ENCODE assay signal across 10 cellular contexts in the genomic region with DNA sequence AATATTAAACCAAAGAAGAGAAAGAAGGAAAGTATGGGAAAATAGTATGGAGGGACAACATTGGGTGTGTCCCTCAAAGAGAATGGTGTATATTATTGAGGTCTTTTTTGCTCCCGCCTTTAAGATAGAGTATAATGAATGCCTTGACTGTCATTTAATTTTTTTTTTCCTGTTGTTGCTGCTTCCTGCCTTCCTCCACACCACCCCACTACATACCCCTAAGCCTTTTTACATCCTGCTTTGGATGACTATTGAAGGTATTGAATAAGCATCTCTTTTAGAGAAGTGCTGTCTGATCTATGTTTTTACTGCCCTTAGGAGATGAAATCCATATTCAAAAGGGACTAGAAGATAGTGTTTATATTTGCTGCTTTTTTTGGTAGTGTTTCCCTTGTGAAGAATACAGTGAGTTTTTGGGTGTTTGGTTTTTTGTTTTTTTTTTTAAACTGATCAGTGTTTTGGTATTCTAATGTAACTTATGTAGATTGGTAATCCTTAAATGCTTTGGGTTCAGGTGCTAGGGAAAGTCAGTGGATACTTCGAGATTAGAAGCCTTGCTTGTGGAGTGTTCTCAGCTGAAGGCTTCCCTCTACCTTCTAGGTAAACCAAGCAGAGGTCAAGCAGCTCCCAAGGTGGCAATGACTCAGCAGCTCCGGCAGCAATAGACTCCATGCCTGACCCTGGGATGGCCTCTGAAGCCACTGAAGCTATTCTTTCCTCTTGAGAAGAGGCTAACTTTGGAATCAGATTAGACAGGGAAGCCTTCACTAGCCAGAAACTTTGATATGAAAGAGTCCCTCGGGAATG. TPM values are rescaled to one million over a fixed set of nuclear protein-coding genes. Genes with fewer than 3 reads are reported as not detected.
DNase-seq lines count a peak whose midpoint lies in the region; ATAC-seq and TF ChIP-seq lines count a peak whose summit lies in the region.
"Had no signal": no experiment of that assay in that cellular context is flagged by ENCODE, and none has a peak within 500 bp of the region (broad histone marks: within the 10 kb centered on the region; RNA-seq: fewer than 3 reads in every experiment).

No MANE protein-coding gene starts in this region.

- TF ChIP-seq CTCF in PC-9 (conservative IDR thresholded peaks at IDR 0.05) = no peak
- no peak for TF ChIP-seq CTCF in fibroblast of villous mesenchyme (IDR thresholded peaks at IDR 0.05; ENCODE audit: insufficient read depth, low read depth, low read length)
- TF ChIP-seq CTCF in psoas muscle (IDR thresholded peaks at IDR 0.05) = no peak

- DNase-seq in EH (ENCODE audit: low read depth) (peak; percentile 82), PC-9 (peak; percentile 57 to 77), fibroblast of villous mesenchyme (ENCODE audit: low read depth) (peak; percentile 42), psoas muscle (peak; percentile 28 to 77), hippocampal formation (lab: John Stamatoyannopoulos, UW) (no peak), dermis blood vessel endothelial cell (no peak), T-helper 1 cell (no peak)
- DNase-seq in activated CD4-positive, alpha-beta T cell treated with anti-CD3 and anti-CD28 coated beads, Interleukin-2, amount 50 U/mL, for 4 hours = no peak
- DNase-seq: stimulated activated CD4-positive, alpha-beta T cell treated with anti-CD3 and anti-CD28 coated beads, Interleukin-1b, Interleukin-23, amount 100 ng/mL, for 48 hours had no signal

- 22 to 32% (median 22%) methylated on average over 4 of the region's 4 CpGs for WGBS in psoas muscle, 3 donors

- POLR2A ChIA-PET in PC-9 (lab: Charles Lee; ENCODE audit: unreplicated experiment) = interaction anchor here (0.5 to 0.8 kb wide), 4 partner anchors 33 to 164 kb away, joined by 5 to 14 read pairs (median 12); no protein-coding TSS in a partner anchor

- ATAC-seq in psoas muscle = peak; percentile 57 to 71 (median 60)

- peak overlapping the region; percentile 91 for H3K4me2 ChIP-seq in PC-9

- CTCF ChIA-PET in PC-9 (lab: Charles Lee) = no interaction called here

- no peaks in the 10 kb centered on the region for H3K9me3 ChIP-seq in PC-9 (ENCODE audit: insufficient read depth, low read depth)
- H3K9me3 ChIP-seq in psoas muscle = no peaks in the 10 kb centered on the region

- H3K4me3 ChIP-seq in PC-9 (peak overlapping the region; percentile 26; the same call in 1 of the 2 replicates), fibroblast of villous mesenchyme (ENCODE audit: low read depth, low read length) (no peak overlapping the region), psoas muscle (peak overlapping the region; percentile 87)

- intact Hi-C loops in PC-9 (cut with micrococcal nuclease; ENCODE audit: unreplicated experiment) (loop anchor here (5.0 to 10.0 kb wide), 3 partner anchors 144 to 336 kb away; a partner anchor contains a TSS), psoas muscle (cut with DNase I) (loop anchor here (5.0 to 10.0 kb wide), 6 partner anchors 124 to 594 kb away; a partner anchor contains a TSS)

- H3K36me3 ChIP-seq in PC-9 (ENCODE audit: low read depth) = no peaks in the 10 kb centered on the region
- no peaks in the 10 kb centered on the region for H3K36me3 ChIP-seq in psoas muscle (ENCODE audit: insufficient read depth in 1 of 2, low read depth in 1 of 2)

- peaks cover 36% of the 10 kb centered on the region for H3K4me1 ChIP-seq in PC-9 (replicated peaks; ENCODE audit: insufficient read depth)
- peaks cover 58% of the 10 kb centered on the region for H3K4me1 ChIP-seq in psoas muscle

- H3F3A ChIP-seq in PC-9 (ENCODE audit: insufficient read depth, low read depth) = peaks cover 5% of the 10 kb centered on the region

- BruUV-seq in PC-9 (replicated peaks; lab: Mats Ljungman, UMichigan) = no TSS peak

- H2AFZ ChIP-seq in PC-9 = peak overlapping the region; percentile 48; the same call in 1 of the 2 replicates

- no peaks in the 10 kb centered on the region for H3K27me3 ChIP-seq in PC-9 (ENCODE audit: insufficient read depth, low read depth)
- H3K27me3 ChIP-seq in psoas muscle (ENCODE audit: insufficient read depth in 3 of 3, low read length in 2 of 3) = no peaks in the 10 kb centered on the region

- H4K20me1 ChIP-seq in PC-9 (ENCODE audit: insufficient read depth) = no peaks in the 10 kb centered on the region

- peak overlapping the region; percentile 84 for H3K27ac ChIP-seq in PC-9
- peak overlapping the region; percentile 96 for H3K27ac ChIP-seq in psoas muscle

- H3K79me2 ChIP-seq in PC-9 (ENCODE audit: low read depth) = peaks cover 39% of the 10 kb centered on the region

- no peaks in the 10 kb centered on the region for H3K9me2 ChIP-seq in PC-9 (ENCODE audit: insufficient read depth)

RNA-seq across cellular contexts. Expression of a gene that starts 5.0 kb away (rescaled TPM):
- total RNA-seq in PC-9 (2021) = 26.8 and 30.9 TPM in 2 replicates
- total RNA-seq in fibroblast of villous mesenchyme = 14.7 and 43.8 TPM in 2 replicates
- 10 to 100 TPM in 2 of 4 donors, 1 to 10 TPM in 2; 4.1 to 32.1 (median 9.9) TPM for total RNA-seq in psoas muscle
- 10 to 100 TPM in 1 of 3 donors, 1 to 10 TPM in 2; 1.8 to 14.4 (median 3.7) TPM for polyA plus RNA-seq in psoas muscle
- 0.19 and 0.68 TPM in 2 replicates for total RNA-seq in dermis blood vessel endothelial cell

RNA-seq across cellular contexts. Expression of a gene that starts 34.4 kb away (rescaled TPM):
- total RNA-seq in PC-9 (2021) (not detected in 2 replicates), fibroblast of villous mesenchyme (under 0.01 TPM in 2 replicates), psoas muscle (under 1 TPM in 1 of 4 donors, not detected in 3; 0.06 TPM), dermis blood vessel endothelial cell (not detected in 2 replicates)
- under 1 TPM in 1 of 3 donors, not detected in 2; 0.03 TPM for polyA plus RNA-seq in psoas muscle
- total RNA-seq: glomerular endothelial cell had no signal

Comparison
In these comparisons a context has a peak if more than half of its experiments do, and no peak if none do; other contexts are left out.
1. DNase-seq: peak in EH (single experiment), PC-9 (2 of 2), fibroblast of villous mesenchyme (single experiment) and psoas muscle (2 of 2); none in hippocampal formation (0 of 2), activated CD4-positive, alpha-beta T cell treated with anti-CD3 and anti-CD28 coated beads, Interleukin-2, amount 50 U/mL, for 4 hours (0 of 2), dermis blood vessel endothelial cell (single experiment) and T-helper 1 cell (0 of 5).